13 cellular contexts compared by ENCODE assay signal in genomic region chr12:67697981-67698380, GRCh38. TPM values are rescaled to one million over a fixed set of nuclear protein-coding genes. Genes with fewer than 3 reads are reported as not detected.
DNase-seq lines count a peak whose midpoint lies in the region; ATAC-seq, FAIRE-seq and TF ChIP-seq lines count a peak whose summit lies in the region.
"Had no signal": no experiment of that assay in that cellular context is flagged by ENCODE, and none has a peak within 500 bp of the region (broad histone marks: within the 10 kb centered on the region; RNA-seq: fewer than 3 reads in every experiment).

No MANE protein-coding gene starts in this region.

- RAD21 ChIA-PET in GM12878 (lab: Charles Lee; ENCODE audit: unreplicated experiment), result no interaction called here

- SMC1A ChIA-PET in GM12878 (lab: Charles Lee; ENCODE audit: uncharacterized antibody, unreplicated experiment), result interaction anchor here (0.8 kb wide), 1 partner anchor 139 kb away, joined by 3 read pairs; no protein-coding TSS in a partner anchor

- peak overlapping the region; percentile 57 for H3K4me3 Mint-ChIP-seq in activated CD4-positive, alpha-beta T cell treated with anti-CD3 and anti-CD28 coated beads, Interleukin-2, amount 10 ng/mL, durations not matched to agents 7 days and 5 days
- H3K4me3 Mint-ChIP-seq in activated CD4-positive, alpha-beta T cell treated with anti-CD3 and anti-CD28 coated beads for 36 hours, result no peak overlapping the region
- H3K4me3 Mint-ChIP-seq in natural killer cell treated with Interleukin-12 subunit alpha and Interleukin-12 subunit beta and Interleukin-15 and Interleukin-18, amount 100 ng/mL, for 72 hours, result peak overlapping the region; percentile 76

- H3K9me3 Mint-ChIP-seq in activated CD4-positive, alpha-beta T cell treated with anti-CD3 and anti-CD28 coated beads, Interleukin-2, amount 10 ng/mL, durations not matched to agents 7 days and 5 days, result peaks cover under 1% of the 10 kb centered on the region
- no peaks in the 10 kb centered on the region for H3K9me3 Mint-ChIP-seq in activated CD4-positive, alpha-beta T cell treated with anti-CD3 and anti-CD28 coated beads for 36 hours (ENCODE audit: low read depth)
- no peaks in the 10 kb centered on the region for H3K9me3 Mint-ChIP-seq in natural killer cell treated with Interleukin-12 subunit alpha and Interleukin-12 subunit beta and Interleukin-15 and Interleukin-18, amount 100 ng/mL, for 72 hours

- ATAC-seq in activated CD4-positive, alpha-beta T cell treated with anti-CD3 and anti-CD28 coated beads for 36 hours, result no peak
- ATAC-seq in GM12878, result no peak
- ATAC-seq in natural killer cell treated with Interleukin-12 subunit alpha and Interleukin-12 subunit beta and Interleukin-15 and Interleukin-18, amount 100 ng/mL, for 72 hours, result no peak

- TF ChIP-seq EP300 in GM12878 (IDR thresholded peaks at IDR 0.05; ENCODE audit: borderline replicate concordance in 1 of 2, control insufficient read depth in 1 of 2, low read depth in 2 of 2, low read length in 2 of 2), result no peak

- no peaks in the 10 kb centered on the region for H3K79me2 ChIP-seq in GM12878 (ENCODE audit: control insufficient read depth, insufficient read depth, low read length)
- H3K79me2 ChIP-seq: parathyroid adenoma had no signal

- no peak for FAIRE-seq in GM12878 (lab: Jason Lieb, UNC)
- FAIRE-seq: A204.1 had no signal

- in situ Hi-C loops in GM12878 (cut with MboI), result no loop called here

- no TSS peak for BruUV-seq in GM12878 (replicated peaks; lab: Mats Ljungman, UMichigan)

- no peak for TF ChIP-seq POLR2A in GM12878 (IDR thresholded peaks at IDR 0.05; ENCODE audit: low read depth, low read length)

- H3K9ac ChIP-seq in GM12878 (ENCODE audit: control insufficient read depth, insufficient read depth, low read length), result no peak overlapping the region
- H3K9ac ChIP-seq: parathyroid adenoma had no signal

- H3K27ac ChIP-seq in KOPT-K1 (ENCODE audit: low read depth, low read length, poor library complexity, severe bottlenecking) (peak overlapping the region; percentile 33), GM12878 (ENCODE audit: control insufficient read depth, insufficient read depth) (no peak overlapping the region)
- H3K27ac ChIP-seq: parathyroid adenoma, SJCRH30 had no signal

- H3K27ac Mint-ChIP-seq in activated CD4-positive, alpha-beta T cell treated with anti-CD3 and anti-CD28 coated beads, Interleukin-2, amount 10 ng/mL, durations not matched to agents 7 days and 5 days, result peak overlapping the region; percentile 67
- H3K27ac Mint-ChIP-seq in activated CD4-positive, alpha-beta T cell treated with anti-CD3 and anti-CD28 coated beads for 36 hours, result no peak overlapping the region
- H3K27ac Mint-ChIP-seq in natural killer cell treated with Interleukin-12 subunit alpha and Interleukin-12 subunit beta and Interleukin-15 and Interleukin-18, amount 100 ng/mL, for 72 hours, result peak overlapping the region; percentile 64 to 84

- peaks cover 3% of the 10 kb centered on the region for H3K36me3 Mint-ChIP-seq in activated CD4-positive, alpha-beta T cell treated with anti-CD3 and anti-CD28 coated beads, Interleukin-2, amount 10 ng/mL, durations not matched to agents 7 days and 5 days (ENCODE audit: low read depth)
- H3K36me3 Mint-ChIP-seq in activated CD4-positive, alpha-beta T cell treated with anti-CD3 and anti-CD28 coated beads for 36 hours (ENCODE audit: low read depth), result peaks cover 3% of the 10 kb centered on the region
- H3K36me3 Mint-ChIP-seq in natural killer cell treated with Interleukin-12 subunit alpha and Interleukin-12 subunit beta and Interleukin-15 and Interleukin-18, amount 100 ng/mL, for 72 hours, result no peaks in the 10 kb centered on the region

- CTCF ChIA-PET in activated CD4-positive, alpha-beta T cell treated with anti-CD3 and anti-CD28 coated beads, Interleukin-2, amount 10 ng/mL, durations not matched to agents 7 days and 5 days (lab: Charles Lee), result interaction anchor here (0.6 kb wide), 1 partner anchor 330 kb away, joined by 3 read pairs; no protein-coding TSS in a partner anchor
- CTCF ChIA-PET in activated CD4-positive, alpha-beta T cell treated with anti-CD3 and anti-CD28 coated beads for 36 hours (lab: Charles Lee), result interaction anchor here (0.7 kb wide), 1 partner anchor 142 kb away, joined by 6 read pairs; no protein-coding TSS in a partner anchor
- CTCF ChIA-PET in GM12878 (lab: Yijun Ruan, JAX), result no interaction called here

- H3K4me1 ChIP-seq in GM12878 (ENCODE audit: control insufficient read depth, insufficient read depth, low read length), result peaks cover 28% of the 10 kb centered on the region
- H3K4me1 ChIP-seq: parathyroid adenoma had no signal

- peaks cover 59% of the 10 kb centered on the region for H3K4me1 Mint-ChIP-seq in activated CD4-positive, alpha-beta T cell treated with anti-CD3 and anti-CD28 coated beads, Interleukin-2, amount 10 ng/mL, durations not matched to agents 7 days and 5 days
- peaks cover 57% of the 10 kb centered on the region for H3K4me1 Mint-ChIP-seq in activated CD4-positive, alpha-beta T cell treated with anti-CD3 and anti-CD28 coated beads for 36 hours
- H3K4me1 Mint-ChIP-seq in natural killer cell treated with Interleukin-12 subunit alpha and Interleukin-12 subunit beta and Interleukin-15 and Interleukin-18, amount 100 ng/mL, for 72 hours (ENCODE audit: low read depth in 2 of 2), result peaks cover 32 to 39% of the 10 kb centered on the region in 2 donors

- no peak overlapping the region for H2AFZ ChIP-seq in GM12878 (ENCODE audit: control insufficient read depth, low read depth, low read length)
- H2AFZ ChIP-seq: parathyroid adenoma had no signal

- no peaks in the 10 kb centered on the region for H3K9me3 ChIP-seq in KOPT-K1 (ENCODE audit: insufficient read depth, low read length, poor library complexity, severe bottlenecking)
- no peaks in the 10 kb centered on the region; the same call in 2 of the 3 replicates for H3K9me3 ChIP-seq in GM12878 (replicated peaks; ENCODE audit: control insufficient read depth, insufficient read depth, low read length)
- H3K9me3 ChIP-seq: lower lobe of right lung, SJCRH30, tibial nerve had no signal

- H3K27me3 ChIP-seq in GM12878 (replicated peaks in 1 of 2; ENCODE audit: control insufficient read depth in 2 of 2, insufficient read depth in 2 of 2, low read length in 1 of 2), result peaks cover 0 to 2% of the 10 kb centered on the region in 2 experiments; a peak in 1 of 4 replicates
- H3K27me3 ChIP-seq: SJCRH30, tibial nerve had no signal

- DNase-seq in activated CD4-positive, alpha-beta T cell treated with anti-CD3 and anti-CD28 coated beads, Interleukin-2, amount 10 ng/mL, durations not matched to agents 7 days and 5 days, result no peak
- DNase-seq in activated CD4-positive, alpha-beta T cell treated with anti-CD3 and anti-CD28 coated beads for 36 hours, result no peak
- DNase-seq in GM12878 (ENCODE audit: low read depth, low spot score), result no peak
- DNase-seq in natural killer cell treated with Interleukin-12 subunit alpha and Interleukin-12 subunit beta and Interleukin-15 and Interleukin-18, amount 100 ng/mL, for 72 hours (ENCODE audit: low spot score), result no peak
- no peak for DNase-seq in midbrain (lab: John Stamatoyannopoulos, UW)
- DNase-seq in OCI-M2 (lab: John Stamatoyannopoulos, UW; ENCODE audit: unreplicated experiment), result no peak
- DNase-seq in OCI-M1 (lab: John Stamatoyannopoulos, UW), result no peak
- DNase-seq: lower lobe of right lung, SJCRH30 had no signal

- no peaks in the 10 kb centered on the region for H3K36me3 ChIP-seq in KOPT-K1 (ENCODE audit: insufficient read depth, low read length)
- no peaks in the 10 kb centered on the region for H3K36me3 ChIP-seq in GM12878 (ENCODE audit: control insufficient read depth in 2 of 2, insufficient read depth in 2 of 2, low read length in 1 of 2)
- H3K36me3 ChIP-seq: lower lobe of right lung, SJCRH30, tibial nerve had no signal

- H4K20me1 ChIP-seq in GM12878 (ENCODE audit: control insufficient read depth, insufficient read depth), result no peaks in the 10 kb centered on the region

- POLR2A ChIA-PET in activated CD4-positive, alpha-beta T cell treated with anti-CD3 and anti-CD28 coated beads, Interleukin-2, amount 10 ng/mL, durations not matched to agents 7 days and 5 days (lab: Charles Lee), result no interaction called here
- POLR2A ChIA-PET in activated CD4-positive, alpha-beta T cell treated with anti-CD3 and anti-CD28 coated beads for 36 hours (lab: Charles Lee), result no interaction called here
- POLR2A ChIA-PET in GM12878 (lab: Charles Lee), result no interaction called here

- intact Hi-C loops in activated CD4-positive, alpha-beta T cell treated with anti-CD3 and anti-CD28 coated beads for 36 hours (cut with DNase I, micrococcal nuclease), result loop anchor here (1.0 to 10.0 kb wide), 15 partner anchors 47 to 621 kb away; no protein-coding TSS in a partner anchor
- intact Hi-C loops in GM12878 (cut with micrococcal nuclease; ENCODE audit: unreplicated experiment), result loop anchor here (2.0 to 5.0 kb wide), 3 partner anchors 47 to 429 kb away; partner anchors contain the start of gene CAND1

- TF ChIP-seq CTCF in GM12878 (IDR thresholded peaks at IDR 0.05 in 2 of 3, conservative IDR thresholded peaks at IDR 0.05 in 1 of 3; ENCODE audit: control insufficient read depth in 2 of 3, extremely low read depth in 1 of 3, insufficient read depth in 1 of 3, low read depth in 3 of 3, low read length in 3 of 3), result no peak

- WGBS in GM12878 (ENCODE audit: insufficient coverage, insufficient replicate concordance, low lambda C conversion rate, missing lambda C conversion rate), result 56% methylated on average over 2 of the region's 2 CpGs

- no peak for TF ChIP-seq RAD21 in GM12878 (IDR thresholded peaks at IDR 0.05; ENCODE audit: insufficient read depth, low read depth, low read length)

- peak overlapping the region; percentile 14 for H3K4me2 ChIP-seq in GM12878 (ENCODE audit: control insufficient read depth, insufficient read depth)

- peaks cover 22% of the 10 kb centered on the region for H3K27me3 Mint-ChIP-seq in activated CD4-positive, alpha-beta T cell treated with anti-CD3 and anti-CD28 coated beads, Interleukin-2, amount 10 ng/mL, durations not matched to agents 7 days and 5 days
- H3K27me3 Mint-ChIP-seq in activated CD4-positive, alpha-beta T cell treated with anti-CD3 and anti-CD28 coated beads for 36 hours, result no peaks in the 10 kb centered on the region
- peaks cover 9 to 12% of the 10 kb centered on the region in 2 donors for H3K27me3 Mint-ChIP-seq in natural killer cell treated with Interleukin-12 subunit alpha and Interleukin-12 subunit beta and Interleukin-15 and Interleukin-18, amount 100 ng/mL, for 72 hours

- H3K4me3 ChIP-seq in GM12878, result no peak overlapping the region
- H3K4me3 ChIP-seq: SJCRH30 had no signal

RNA-seq across cellular contexts. Expression of gene DYRK2, which starts 49.4 kb away (rescaled TPM):
- total RNA-seq in activated CD4-positive, alpha-beta T cell treated with anti-CD3 and anti-CD28 coated beads, Interleukin-2, amount 10 ng/mL, durations not matched to agents 7 days and 5 days, result 10 to 100 TPM; 66.4 to 69.8 TPM
- 10 to 100 TPM; 19.2 to 21.5 TPM for total RNA-seq in activated CD4-positive, alpha-beta T cell treated with anti-CD3 and anti-CD28 coated beads for 36 hours
- total RNA-seq in GM12878 (2013; cell fraction: nucleolus; rRNA removed), result 17.1 and 17.8 TPM in 2 replicates
- total RNA-seq in GM12878 (2014; rRNA removed) (14.3 and 15.2 TPM in 2 replicates), GM12878 (2014; rRNA removed; fragmentation: Illumina TruSeq; extraction: Trizol) (13.9 and 14.3 TPM in 2 replicates), GM12878 (2021) (29.4 and 35.9 TPM in 2 replicates)
- 9.2 TPM for polyA plus RNA-seq in GM12878 (2011; ENCODE audit: low read depth)
- polyA plus RNA-seq in GM12878 (2011; rRNA removed) (8.7 and 10.6 TPM in 2 replicates), GM12878 (2014; fragmentation: Illumina TruSeq; extraction: Trizol) (13.8 and 18.5 TPM in 2 replicates), GM12878 (2014; fragmentation: Nextera tagmentation; extraction: Ambion mirVana) (1 to 10 TPM; 3.1 to 3.2 TPM), GM12878 (2014; rRNA removed) (13.8 and 17.8 TPM in 2 replicates), GM12878 (2016; fragmentation: Nextera tagmentation; extraction: Ambion mirVana) (1 to 10 TPM; 7.9 to 8.9 TPM)
- polyA plus RNA-seq in GM12878 (2011; cell fraction: cytosol; rRNA removed), result 7.0 and 9.1 TPM in 2 replicates
- 7.6 and 8.0 TPM in 2 replicates for polyA plus RNA-seq in GM12878 (2011; cell fraction: nucleus; rRNA removed)
- polyA plus RNA-seq in GM12878 (2012), result 9.8 and 14.0 TPM in 2 replicates
- polyA minus RNA-seq in GM12878 (2011; rRNA and poly(A)+ RNA removed), result 19.7 and 22.7 TPM in 2 replicates
- polyA minus RNA-seq in GM12878 (2011; cell fraction: cytosol; rRNA and poly(A)+ RNA removed), result 7.1 and 11.2 TPM in 2 replicates
- 8.1 and 15.3 TPM in 2 replicates for polyA minus RNA-seq in GM12878 (2011; cell fraction: nucleus; rRNA and poly(A)+ RNA removed)
- 10 to 100 TPM; 37.1 to 56.1 TPM for total RNA-seq in natural killer cell treated with Interleukin-12 subunit alpha and Interleukin-12 subunit beta and Interleukin-15 and Interleukin-18, amount 100 ng/mL, for 72 hours
